ENCODE assay signal across 8 cellular contexts in the genomic region with DNA sequence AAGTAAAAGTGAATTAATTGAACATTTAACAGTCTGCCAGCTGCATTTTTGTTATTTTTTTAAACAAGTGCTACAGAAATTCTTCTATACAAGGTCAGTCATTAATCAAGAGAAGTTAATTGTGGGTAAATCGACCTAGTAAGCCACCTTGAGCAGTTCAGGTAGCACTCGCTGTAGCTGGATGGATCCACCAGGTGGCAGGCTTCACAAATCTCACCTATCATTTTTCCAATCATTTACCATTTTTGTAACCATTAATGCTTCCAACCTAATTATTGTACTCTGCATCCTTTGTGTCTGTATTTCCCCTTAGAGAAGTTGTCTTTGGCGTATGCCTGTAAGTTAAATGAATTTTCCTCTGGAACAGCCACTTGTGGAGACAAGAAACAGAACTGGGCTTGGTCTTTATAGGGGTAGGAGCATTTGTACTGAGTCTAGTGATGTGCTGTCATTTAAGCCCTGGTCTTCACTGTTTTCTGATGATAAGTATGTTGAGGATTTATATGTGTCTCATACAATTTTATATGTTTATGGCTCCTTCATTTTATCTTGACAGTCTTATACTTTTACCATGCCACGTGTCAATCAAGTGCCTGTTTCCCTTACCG. TPM values are rescaled to one million over a fixed set of nuclear protein-coding genes. Genes with fewer than 3 reads are reported as not detected.
DNase-seq lines count a peak whose midpoint lies in the region; ATAC-seq and TF ChIP-seq lines count a peak whose summit lies in the region.

No MANE protein-coding gene starts in this region.

- H3K36me3 ChIP-seq in CD8-positive, alpha-beta T cell (ENCODE audit: insufficient read depth, low read length) = no peaks in the 10 kb centered on the region

- POLR2A ChIA-PET in CD8-positive, alpha-beta T cell (lab: Charles Lee) = interaction anchor here (0.6 to 1.0 kb wide), 2 partner anchors 9 to 50 kb away, joined by 3 to 4 read pairs; no protein-coding TSS in a partner anchor
- POLR2A ChIA-PET in activated CD4-positive, alpha-beta T cell treated with anti-CD3 and anti-CD28 coated beads for 36 hours (lab: Charles Lee) = no interaction called here

- peak; percentile 85 for TF ChIP-seq CTCF in CD8-positive, alpha-beta T cell (IDR thresholded peaks at IDR 0.05)
- TF ChIP-seq CTCF in natural killer cell (IDR thresholded peaks at IDR 0.05) = peak; percentile 90

- peak; percentile 59 for ATAC-seq in CD8-positive, alpha-beta T cell
- ATAC-seq in GM19351 (IDR thresholded peaks at IDR 0.05; ENCODE audit: unreplicated experiment) (peak; percentile 70), natural killer cell (peak in 2 of 3 donors; percentile 67 to 78), HG03025 (IDR thresholded peaks at IDR 0.05; ENCODE audit: low FRiP score, unreplicated experiment) (no peak)
- peak; percentile 40 for ATAC-seq in activated CD4-positive, alpha-beta T cell treated with anti-CD3 and anti-CD28 coated beads for 36 hours

- no peak overlapping the region for H3K27ac ChIP-seq in CD8-positive, alpha-beta T cell (ENCODE audit: low read depth, low read length)

- H3K36me3 Mint-ChIP-seq in CD8-positive, alpha-beta T cell = peaks cover 22% of the 10 kb centered on the region
- H3K36me3 Mint-ChIP-seq in activated CD4-positive, alpha-beta T cell treated with anti-CD3 and anti-CD28 coated beads for 36 hours (ENCODE audit: low read depth) = peaks cover 12% of the 10 kb centered on the region
- peaks cover 8% of the 10 kb centered on the region for H3K36me3 Mint-ChIP-seq in natural killer cell

- no peak overlapping the region for H3K4me3 ChIP-seq in CD8-positive, alpha-beta T cell (ENCODE audit: low read depth, low read length)

- no peaks in the 10 kb centered on the region for H3K9me3 ChIP-seq in CD8-positive, alpha-beta T cell (ENCODE audit: low read length)

- peaks cover 53% of the 10 kb centered on the region for H3K4me1 Mint-ChIP-seq in CD8-positive, alpha-beta T cell (ENCODE audit: low read depth)
- H3K4me1 Mint-ChIP-seq in activated CD4-positive, alpha-beta T cell treated with anti-CD3 and anti-CD28 coated beads for 36 hours = peaks cover 40% of the 10 kb centered on the region
- peaks cover 28 to 32% of the 10 kb centered on the region in 2 donors for H3K4me1 Mint-ChIP-seq in natural killer cell

- peaks cover 47% of the 10 kb centered on the region for H3K4me1 ChIP-seq in CD8-positive, alpha-beta T cell (ENCODE audit: insufficient read depth, low read length)

- intact Hi-C loops in CD8-positive, alpha-beta T cell (cut with DNase I, micrococcal nuclease) = loop anchor here (1.0 to 10.0 kb wide), 8 partner anchors 9 to 1850 kb away; no protein-coding TSS in a partner anchor
- intact Hi-C loops in activated CD4-positive, alpha-beta T cell treated with anti-CD3 and anti-CD28 coated beads for 36 hours (cut with DNase I, micrococcal nuclease) = loop anchor here (1.0 to 5.0 kb wide), 2 partner anchors 52 to 340 kb away; no protein-coding TSS in a partner anchor
- intact Hi-C loops in natural killer cell (cut with micrococcal nuclease) = loop anchor here (1.0 to 10.0 kb wide), 2 partner anchors 52 to 1848 kb away; no protein-coding TSS in a partner anchor

- no peak overlapping the region for H3K4me3 Mint-ChIP-seq in CD8-positive, alpha-beta T cell
- H3K4me3 Mint-ChIP-seq in activated CD4-positive, alpha-beta T cell treated with anti-CD3 and anti-CD28 coated beads for 36 hours = no peak overlapping the region
- no peak overlapping the region for H3K4me3 Mint-ChIP-seq in natural killer cell

- no peaks in the 10 kb centered on the region for H3K27me3 ChIP-seq in CD8-positive, alpha-beta T cell (ENCODE audit: insufficient read depth, low read length)

- CTCF ChIA-PET in CD8-positive, alpha-beta T cell (lab: Charles Lee) = interaction anchor here (0.6 to 18.1 kb wide), 17 partner anchors 10 to 1096 kb away, joined by 3 to 537 read pairs (median 5); partner anchors contain the start of gene CD180
- CTCF ChIA-PET in activated CD4-positive, alpha-beta T cell treated with anti-CD3 and anti-CD28 coated beads for 36 hours (lab: Charles Lee) = interaction anchor here (0.6 to 16.7 kb wide), 16 partner anchors 9 to 1826 kb away, joined by 3 to 276 read pairs (median 3); no protein-coding TSS in a partner anchor

- peak overlapping the region; percentile 19 for H3K27ac Mint-ChIP-seq in CD8-positive, alpha-beta T cell
- H3K27ac Mint-ChIP-seq in activated CD4-positive, alpha-beta T cell treated with anti-CD3 and anti-CD28 coated beads for 36 hours = peak overlapping the region; percentile 1
- H3K27ac Mint-ChIP-seq in natural killer cell = no peak overlapping the region

- H3K27me3 Mint-ChIP-seq in CD8-positive, alpha-beta T cell (ENCODE audit: low read depth) = no peaks in the 10 kb centered on the region
- H3K27me3 Mint-ChIP-seq in activated CD4-positive, alpha-beta T cell treated with anti-CD3 and anti-CD28 coated beads for 36 hours = no peaks in the 10 kb centered on the region
- H3K27me3 Mint-ChIP-seq in natural killer cell (ENCODE audit: low read depth in 2 of 2) = no peaks in the 10 kb centered on the region

- no peaks in the 10 kb centered on the region for H3K9me3 Mint-ChIP-seq in CD8-positive, alpha-beta T cell
- no peaks in the 10 kb centered on the region for H3K9me3 Mint-ChIP-seq in activated CD4-positive, alpha-beta T cell treated with anti-CD3 and anti-CD28 coated beads for 36 hours (ENCODE audit: low read depth)
- no peaks in the 10 kb centered on the region for H3K9me3 Mint-ChIP-seq in natural killer cell

- DNase-seq in CD8-positive, alpha-beta T cell = peak; percentile 23 to 64 (median 55)
- DNase-seq in LHCN-M2 (ENCODE audit: low read depth) (peak; percentile 9), natural killer cell (no peak), NCI-H2081 treated with DMSO at 0.1 percent for 48 hours (lab: John Stamatoyannopoulos, UW) (no peak)
- DNase-seq in activated CD4-positive, alpha-beta T cell treated with anti-CD3 and anti-CD28 coated beads for 36 hours = peak; percentile 65
- DNase-seq in effector CD4-positive, alpha-beta T cell = peak; percentile 51

RNA-seq across cellular contexts. Expression of gene CD180, which starts 39.5 kb away (rescaled TPM):
- under 1 TPM in 1 of 2 experiments, not detected in 1; 0.58 TPM for total RNA-seq in CD8-positive, alpha-beta T cell
- total RNA-seq in LHCN-M2 (2014; rRNA removed) (not detected in 2 replicates), natural killer cell (1 to 10 TPM in 2 of 3 donors, under 1 TPM in 1; 0.34 to 1.2 (median 1.1) TPM)
- not detected for polyA plus RNA-seq in LHCN-M2 (2012)
- under 1 TPM in 1 of 2 experiments, not detected in 1; 0.12 TPM for total RNA-seq in activated CD4-positive, alpha-beta T cell treated with anti-CD3 and anti-CD28 coated beads for 36 hours

Comparison
In these comparisons a context has a peak if more than half of its experiments do, and no peak if none do; other contexts are left out.
1. DNase-seq: peak in CD8-positive, alpha-beta T cell (7 of 7), LHCN-M2 (single experiment), activated CD4-positive, alpha-beta T cell treated with anti-CD3 and anti-CD28 coated beads for 36 hours (single experiment) and effector CD4-positive, alpha-beta T cell (single experiment); none in natural killer cell (single experiment) and NCI-H2081 treated with DMSO at 0.1 percent for 48 hours (single experiment).
2. H3K27ac Mint-ChIP-seq: peak in CD8-positive, alpha-beta T cell (single experiment) and activated CD4-positive, alpha-beta T cell treated with anti-CD3 and anti-CD28 coated beads for 36 hours (single experiment); none in natural killer cell (0 of 2).